Comparison of ENCODE assay signal across 2 cellular contexts in the genomic region with DNA sequence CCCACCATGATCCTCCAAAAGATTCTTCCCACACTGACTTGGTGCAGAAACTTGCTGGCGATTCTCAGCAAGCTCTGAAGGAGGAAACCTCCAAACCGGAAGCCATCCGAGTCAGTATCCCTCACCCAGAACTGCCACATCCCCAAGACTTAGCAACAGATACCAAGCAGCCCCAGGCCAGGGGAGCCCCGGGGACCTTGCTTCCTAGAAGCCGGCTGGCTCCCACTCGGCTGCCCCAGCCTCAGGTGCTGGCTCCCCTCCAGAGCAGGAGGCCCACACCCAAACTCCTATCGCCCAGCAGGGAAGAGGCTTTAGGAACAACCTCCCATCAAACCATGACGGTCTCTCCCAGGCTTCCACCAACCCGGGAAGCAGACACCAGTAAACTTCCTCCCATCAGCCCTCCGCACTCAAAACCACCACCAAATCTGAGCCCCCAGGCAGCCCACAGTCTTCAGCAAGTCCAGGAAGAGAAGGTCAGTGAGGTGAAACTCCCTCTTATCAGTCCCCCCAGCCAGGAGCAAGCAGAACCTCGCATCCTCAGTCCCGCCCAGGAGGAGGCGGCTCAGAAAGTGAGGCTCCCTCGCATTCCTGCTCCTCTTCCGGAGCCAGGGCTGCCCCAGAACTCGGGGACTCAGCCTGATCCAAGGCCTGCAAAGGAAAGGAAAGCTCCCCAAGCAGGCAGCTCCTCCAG.
TF ChIP-seq lines count a peak whose summit lies in the region.

No MANE protein-coding gene starts in this region.

TF ChIP-seq in IMR-90, 13 proteins besides CTCF, POLR2A, EP300 and RAD21:
- TF ChIP-seq NFE2L2 (IDR thresholded peaks at IDR 0.05; ENCODE audit: low read depth, low read length) (no peak), CEBPB (IDR thresholded peaks at IDR 0.05; ENCODE audit: low read depth, low read length) (no peak), FOS (IDR thresholded peaks at IDR 0.05; ENCODE audit: low read depth, low read length) (no peak), MAZ (IDR thresholded peaks at IDR 0.05; ENCODE audit: borderline replicate concordance, low read depth, low read length) (no peak), RCOR1 (IDR thresholded peaks at IDR 0.05; ENCODE audit: insufficient replicate concordance, low read length) (no peak), MAFK (IDR thresholded peaks at IDR 0.05; ENCODE audit: low read depth, low read length) (no peak), RFX5 (IDR thresholded peaks at IDR 0.05; ENCODE audit: low read depth, low read length) (no peak), BHLHE40 (IDR thresholded peaks at IDR 0.05; ENCODE audit: low read depth, low read length) (no peak), SMC3 (IDR thresholded peaks at IDR 0.05; ENCODE audit: low read depth, low read length) (no peak)
- TF ChIP-seq, protein P1, sequence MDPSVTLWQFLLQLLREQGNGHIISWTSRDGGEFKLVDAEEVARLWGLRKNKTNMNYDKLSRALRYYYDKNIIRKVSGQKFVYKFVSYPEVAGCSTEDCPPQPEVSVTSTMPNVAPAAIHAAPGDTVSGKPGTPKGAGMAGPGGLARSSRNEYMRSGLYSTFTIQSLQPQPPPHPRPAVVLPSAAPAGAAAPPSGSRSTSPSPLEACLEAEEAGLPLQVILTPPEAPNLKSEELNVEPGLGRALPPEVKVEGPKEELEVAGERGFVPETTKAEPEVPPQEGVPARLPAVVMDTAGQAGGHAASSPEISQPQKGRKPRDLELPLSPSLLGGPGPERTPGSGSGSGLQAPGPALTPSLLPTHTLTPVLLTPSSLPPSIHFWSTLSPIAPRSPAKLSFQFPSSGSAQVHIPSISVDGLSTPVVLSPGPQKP (IDR thresholded peaks at IDR 0.05; ENCODE audit: borderline replicate concordance, low read depth, low read length), result no peak
- TF ChIP-seq, protein P2, sequence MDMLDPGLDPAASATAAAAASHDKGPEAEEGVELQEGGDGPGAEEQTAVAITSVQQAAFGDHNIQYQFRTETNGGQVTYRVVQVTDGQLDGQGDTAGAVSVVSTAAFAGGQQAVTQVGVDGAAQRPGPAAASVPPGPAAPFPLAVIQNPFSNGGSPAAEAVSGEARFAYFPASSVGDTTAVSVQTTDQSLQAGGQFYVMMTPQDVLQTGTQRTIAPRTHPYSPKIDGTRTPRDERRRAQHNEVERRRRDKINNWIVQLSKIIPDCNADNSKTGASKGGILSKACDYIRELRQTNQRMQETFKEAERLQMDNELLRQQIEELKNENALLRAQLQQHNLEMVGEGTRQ (IDR thresholded peaks at IDR 0.05; ENCODE audit: low read depth, low read length), result no peak

TF ChIP-seq in WTC11, 78 proteins besides CTCF, POLR2A, EP300 and RAD21:
- TF ChIP-seq ATF1 (CRISPR knock-in tag; IDR thresholded peaks at IDR 0.05), result no peak
